ENCODE assay signal across 1 cellular context in the genomic region with DNA sequence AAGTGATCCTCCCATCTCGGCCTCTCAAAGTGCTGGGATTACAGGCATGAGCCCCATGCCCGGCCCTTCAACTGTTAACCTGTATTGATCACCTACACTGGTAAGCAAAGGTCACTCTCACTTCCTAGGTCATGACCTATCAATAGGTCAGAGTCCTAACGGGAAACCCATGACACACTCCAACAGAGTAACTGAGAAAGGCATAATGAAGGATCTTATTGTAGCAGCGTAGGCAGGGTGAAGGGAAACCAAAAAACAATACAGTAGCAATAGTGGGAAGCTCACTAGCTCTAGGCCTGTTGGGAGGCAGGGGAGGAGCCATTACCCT.
TF ChIP-seq lines count a peak whose summit lies in the region.

No MANE protein-coding gene starts in this region.

TF ChIP-seq in K562, 482 proteins besides CTCF, POLR2A, EP300 and RAD21:
- no peak for TF ChIP-seq NR2C2 (CRISPR knock-in tag; IDR thresholded peaks at IDR 0.05)
- TF ChIP-seq NR2C2 (tag; IDR thresholded peaks at IDR 0.05), result peak; percentile 52
- TF ChIP-seq TAF1 (IDR thresholded peaks at IDR 0.05; ENCODE audit: control insufficient read depth, extremely low read depth, insufficient read depth, low read length, severe bottlenecking), result no peak
- no peak for TF ChIP-seq JUND (IDR thresholded peaks at IDR 0.05; ENCODE audit: borderline replicate concordance, low read depth, low read length)
- TF ChIP-seq JUND (tag; IDR thresholded peaks at IDR 0.05; ENCODE audit: borderline replicate concordance, low read depth, low read length), result no peak
- no peak for TF ChIP-seq GTF3C2 (IDR thresholded peaks at IDR 0.05; ENCODE audit: borderline replicate concordance, extremely low read depth, insufficient read length)
- no peak for TF ChIP-seq ZNF311 (CRISPR knock-in tag; IDR thresholded peaks at IDR 0.05)
- no peak for TF ChIP-seq TFE3 (CRISPR knock-in tag; IDR thresholded peaks at IDR 0.05)
- 0 out of 2 replicates have a peak, but pooled peaks have one; percentile 31 for TF ChIP-seq THAP12 (CRISPR knock-in tag; IDR thresholded peaks at IDR 0.05)
- no peak for TF ChIP-seq NR2C1 (IDR thresholded peaks at IDR 0.05)
- TF ChIP-seq NR2C1 (tag; IDR thresholded peaks at IDR 0.05), result peak; percentile 68
- TF ChIP-seq ZNF644 (tag; IDR thresholded peaks at IDR 0.05; ENCODE audit: low read depth), result 0 out of 2 replicates have a peak, but pooled peaks have one; percentile 8
- TF ChIP-seq ZBTB12 (CRISPR knock-in tag; IDR thresholded peaks at IDR 0.05), result no peak
- TF ChIP-seq PATZ1 (CRISPR knock-in tag; IDR thresholded peaks at IDR 0.05; ENCODE audit: borderline replicate concordance), result no peak
- no peak for TF ChIP-seq BRD9 (IDR thresholded peaks at IDR 0.05; ENCODE audit: low read depth, partially characterized antibody)
- TF ChIP-seq, protein P1, sequence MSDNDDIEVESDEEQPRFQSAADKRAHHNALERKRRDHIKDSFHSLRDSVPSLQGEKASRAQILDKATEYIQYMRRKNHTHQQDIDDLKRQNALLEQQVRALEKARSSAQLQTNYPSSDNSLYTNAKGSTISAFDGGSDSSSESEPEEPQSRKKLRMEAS (CRISPR knock-in tag; IDR thresholded peaks at IDR 0.05), result no peak
- no peak for TF ChIP-seq RBM15 (IDR thresholded peaks at IDR 0.05; ENCODE audit: insufficient read depth, low read length)
